In genomic region chr6:30481213-30481964, GRCh38 we compare ENCODE assay signal across 12 cellular contexts. TPM values are rescaled to one million over a fixed set of nuclear protein-coding genes. Genes with fewer than 3 reads are reported as not detected.
DNase-seq lines count a peak whose midpoint lies in the region; ATAC-seq and TF ChIP-seq lines count a peak whose summit lies in the region.
"Had no signal": no experiment of that assay in that cellular context is flagged by ENCODE, and none has a peak within 500 bp of the region (broad histone marks: within the 10 kb centered on the region; RNA-seq: fewer than 3 reads in every experiment).

No MANE protein-coding gene starts in this region.

- H3K4me3 Mint-ChIP-seq in activated T-cell treated with anti-CD3 and anti-CD28 coated beads, Interleukin-2, amount 50 U/mL, for 4 hours, result peak overlapping the region; percentile 51

- DNase-seq in A673 (ENCODE audit: low spot score) (no peak), GM13976 (ENCODE audit: low spot score) (peak; percentile 29), epidermal melanocyte (ENCODE audit: insufficient read length, low spot score) (no peak), HK-2 (ENCODE audit: unreplicated experiment) (no peak), amygdala (lab: John Stamatoyannopoulos, UW) (no peak)
- DNase-seq in activated T-cell treated with anti-CD3 and anti-CD28 coated beads, Interleukin-2, amount 50 U/mL, for 4 hours, result no peak
- DNase-seq: NCI-H187 had no signal

- peaks cover 45% of the 10 kb centered on the region for H3K27me3 ChIP-seq in A673 (replicated peaks; ENCODE audit: insufficient read depth, low read depth, low read length, poor library complexity)

- peak; percentile 27 to 32 for ATAC-seq in activated T-cell treated with anti-CD3 and anti-CD28 coated beads, Interleukin-2, amount 50 U/mL, for 4 hours
- no peak for ATAC-seq in GM21723 (IDR thresholded peaks at IDR 0.05; ENCODE audit: unreplicated experiment)

- no peak overlapping the region for H3K27ac ChIP-seq in A673 (ENCODE audit: low read depth, low read length, poor library complexity, severe bottlenecking)
- H3K27ac ChIP-seq: C4-2B, Peyer's patch had no signal

- H3K9me3 Mint-ChIP-seq in activated T-cell treated with anti-CD3 and anti-CD28 coated beads, Interleukin-2, amount 50 U/mL, for 4 hours, result no peaks in the 10 kb centered on the region
- H3K9me3 Mint-ChIP-seq: activated naive CD4-positive, alpha-beta T cell treated with anti-CD3 and anti-CD28 coated beads, Interleukin-2, amount 50 U/mL, for 72 hours had no signal

- H3K4me1 Mint-ChIP-seq in activated T-cell treated with anti-CD3 and anti-CD28 coated beads, Interleukin-2, amount 50 U/mL, for 4 hours (ENCODE audit: low read depth), result peaks cover 30% of the 10 kb centered on the region

- no TSS peak for BruUV-seq in A673 (replicated peaks; lab: Mats Ljungman, UMichigan)

- no peaks in the 10 kb centered on the region for H3K36me3 ChIP-seq in A673 (ENCODE audit: insufficient read depth, low read length, poor library complexity, severe bottlenecking)
- H3K36me3 ChIP-seq: Peyer's patch had no signal

- CTCF ChIA-PET in A673 (lab: Charles Lee), result interaction anchor here (0.8 to 1.5 kb wide), 11 partner anchors 15 to 612 kb away, joined by 3 to 21 read pairs (median 4); no protein-coding TSS in a partner anchor

- H3K4me3 ChIP-seq in A673 (ENCODE audit: low read depth, low read length, poor library complexity, severe bottlenecking) (peak overlapping the region; percentile 22), iPS-11a (ENCODE audit: low read depth, low read length) (peak overlapping the region; percentile 13)
- H3K4me3 ChIP-seq: Peyer's patch had no signal

- in situ Hi-C loops in GM13976 (cut with MboI; ENCODE audit: low sequenced_read_pairs, unreplicated experiment), result no loop called here

- no peaks in the 10 kb centered on the region for H3K36me3 Mint-ChIP-seq in activated T-cell treated with anti-CD3 and anti-CD28 coated beads, Interleukin-2, amount 50 U/mL, for 4 hours (ENCODE audit: insufficient read depth)
- H3K36me3 Mint-ChIP-seq: activated naive CD4-positive, alpha-beta T cell treated with anti-CD3 and anti-CD28 coated beads, Interleukin-2, amount 50 U/mL, for 72 hours had no signal

- H3K27me3 Mint-ChIP-seq in activated T-cell treated with anti-CD3 and anti-CD28 coated beads, Interleukin-2, amount 50 U/mL, for 4 hours (ENCODE audit: low read depth), result peaks cover 50% of the 10 kb centered on the region

- intact Hi-C loops in A673 (cut with micrococcal nuclease; ENCODE audit: unreplicated experiment), result loop anchor here (10.0 kb wide), 1 partner anchor 193 kb away; the partner anchor contains the start of gene DHX16

- no peaks in the 10 kb centered on the region for H3K9me3 ChIP-seq in A673 (ENCODE audit: low read depth, low read length, poor library complexity, severe bottlenecking)
- H3K9me3 ChIP-seq: Peyer's patch had no signal

- POLR2A ChIA-PET in A673 (lab: Charles Lee; ENCODE audit: low non-redundant PET), result interaction anchor here (0.7 kb wide), 1 partner anchor 51 kb away, joined by 3 read pairs; no protein-coding TSS in a partner anchor

- TF ChIP-seq CTCF in A673 (conservative IDR thresholded peaks at IDR 0.05; ENCODE audit: low read depth, low read length) (0 out of 2 replicates have a peak, but pooled peaks have one; percentile 21), GM13976 (IDR thresholded peaks at IDR 0.05; ENCODE audit: borderline replicate concordance, control extremely low read depth, extremely low read depth, insufficient read depth, missing control alignments) (no peak)

- H3K4me1 ChIP-seq in A673 (ENCODE audit: insufficient read depth, low read length, poor library complexity, severe bottlenecking), result peaks cover 13% of the 10 kb centered on the region

RNA-seq across cellular contexts. Expression of gene HLA-E, which starts 7.9 kb away (rescaled TPM):
- total RNA-seq in A673 (2021), result 36.9 and 41.1 TPM in 2 replicates
- 1,000 to 10,000 TPM in 1 of 3 donors, 100 to 1,000 TPM in 2; 695 to 1,026 (median 934) TPM for total RNA-seq in activated T-cell treated with anti-CD3 and anti-CD28 coated beads, Interleukin-2, amount 50 U/mL, for 4 hours

Comparison
In these comparisons a context has a peak if more than half of its experiments do, and no peak if none do; other contexts are left out.
1. RNA of gene HLA-E, which starts 7.9 kb away (total RNA-seq): 695 to 1,026 TPM in activated T-cell treated with anti-CD3 and anti-CD28 coated beads, Interleukin-2, amount 50 U/mL, for 4 hours; 36.9 to 41.1 TPM in A673; every median in the first group is over 10 times any median in the second.